1 cellular context compared by ENCODE assay signal in genomic region chr10:114780610-114781184, GRCh38.
A peak's percentile ranks its signal among the peaks of the same experiment; 100 is the strongest.
TF ChIP-seq lines count a peak whose summit lies in the region.

No MANE protein-coding gene starts in this region.

TF ChIP-seq in HEK293, 187 proteins besides CTCF, POLR2A, EP300 and RAD21:
- TF ChIP-seq REST (tag by site-specific recombination; IDR thresholded peaks at IDR 0.05) (no peak), MZF1 (tag by site-specific recombination; IDR thresholded peaks at IDR 0.05; ENCODE audit: borderline replicate concordance) (0 out of 2 replicates have a peak, but pooled peaks have one; percentile 2), ZBTB20 (tag by site-specific recombination; IDR thresholded peaks at IDR 0.05) (no peak), ZNF362 (tag by site-specific recombination; IDR thresholded peaks at IDR 0.05) (no peak), PRDM10 (tag by site-specific recombination; IDR thresholded peaks at IDR 0.05) (peak; percentile 71), ZNF629 (tag by site-specific recombination; IDR thresholded peaks at IDR 0.05) (no peak), KLF10 (tag by site-specific recombination; IDR thresholded peaks at IDR 0.05) (0 out of 2 replicates have a peak, but pooled peaks have one; percentile 13), ZNF530 (tag by site-specific recombination; IDR thresholded peaks at IDR 0.05; ENCODE audit: low read depth) (no peak), REPIN1 (tag by site-specific recombination; IDR thresholded peaks at IDR 0.05; ENCODE audit: low read depth) (no peak), KLF1 (tag by site-specific recombination; IDR thresholded peaks at IDR 0.05) (no peak)
TF ChIP-seq in HEK293: peak in this region for 3.
